In genomic region chr2:83017366-83018090, GRCh38 we compare ENCODE assay signal across 22 cellular contexts.
DNase-seq lines count a peak whose midpoint lies in the region; TF ChIP-seq lines count a peak whose summit lies in the region.
"Had no signal": no experiment of that assay in that cellular context is flagged by ENCODE, and none has a peak within 500 bp of the region (broad histone marks: within the 10 kb centered on the region; RNA-seq: fewer than 3 reads in every experiment).

No MANE protein-coding gene starts in this region.

- H3K27ac ChIP-seq in RWPE1: no peak overlapping the region
- H3K27ac ChIP-seq: PC-9 had no signal

- POLR2A ChIA-PET in RWPE1 (lab: Yijun Ruan, JAX; ENCODE audit: low non-redundant PET): no interaction called here

- peak; percentile 33 for DNase-seq in EL
- peak; percentile 25 for DNase-seq in RWPE1 (ENCODE audit: low spot score)
- DNase-seq in epithelial cell of esophagus (ENCODE audit: low read depth): peak; percentile 95
- DNase-seq in kidney tubule cell (ENCODE audit: low spot score): peak; percentile 2
- DNase-seq in putamen (ENCODE audit: low spot score): no peak
- DNase-seq in NCI-H1694 (lab: John Stamatoyannopoulos, UW): no peak
- no peak for DNase-seq in COLO829 (ENCODE audit: low spot score)
- DNase-seq: 8988T; AML-193; C1 segment of cervical spinal cord; Calu3; CD8-positive, alpha-beta T cell; DMS153; GDM1; GOT3; MV-4-11; NCI-H187; NCI-H748 treated with DMSO at 0.1 percent for 48 hours; PC-9; RPMI8226; SIG-M5; SK-N-SH had no signal

- CTCF ChIA-PET in RWPE1 (lab: Yijun Ruan, JAX): no interaction called here

- no peak overlapping the region for H3K4me3 ChIP-seq in epithelial cell of esophagus (ENCODE audit: low read length)
- H3K4me3 ChIP-seq: PC-9 had no signal

- no peak for TF ChIP-seq CTCF in RWPE1 (conservative IDR thresholded peaks at IDR 0.05; ENCODE audit: low read depth)
- no peak for TF ChIP-seq CTCF in epithelial cell of esophagus (IDR thresholded peaks at IDR 0.05; ENCODE audit: insufficient read depth, low read depth, low read length, missing control alignments)

Comparison
In these comparisons a context has a peak if more than half of its experiments do, and no peak if none do; other contexts are left out.
1. DNase-seq: peak in EL (single experiment), RWPE1 (single experiment), epithelial cell of esophagus (single experiment) and kidney tubule cell (single experiment); none in putamen (single experiment), NCI-H1694 (single experiment) and COLO829 (single experiment).